Comparison of ENCODE assay signal across 9 cellular contexts in genomic region chr18:805755-806110, GRCh38. TPM values are rescaled to one million over a fixed set of nuclear protein-coding genes. Genes with fewer than 3 reads are reported as not detected.
A peak's percentile ranks its signal among the peaks of the same experiment; 100 is the strongest.
DNase-seq lines count a peak whose midpoint lies in the region; ATAC-seq, FAIRE-seq and TF ChIP-seq lines count a peak whose summit lies in the region.
"Had no signal": no experiment of that assay in that cellular context is flagged by ENCODE, and none has a peak within 500 bp of the region (broad histone marks: within the 10 kb centered on the region; RNA-seq: fewer than 3 reads in every experiment).

No MANE protein-coding gene starts in this region.

- POLR2A ChIA-PET in endothelial cell of umbilical vein (lab: Charles Lee), result no interaction called here

- WGBS in sigmoid colon, 2 donors, result 38 to 47% methylated on average over 2 of the region's 2 CpGs

- no peaks in the 10 kb centered on the region for H3K36me3 ChIP-seq in endothelial cell of umbilical vein (ENCODE audit: control insufficient read depth in 2 of 2, extremely low read depth in 1 of 2, insufficient read depth in 2 of 2, low read length in 2 of 2)
- no peaks in the 10 kb centered on the region for H3K36me3 ChIP-seq in sigmoid colon

- peaks cover 99% of the 10 kb centered on the region for H3K79me2 ChIP-seq in endothelial cell of umbilical vein (ENCODE audit: control insufficient read depth, insufficient read depth, low read length)

- no peak for TF ChIP-seq EP300 in sigmoid colon (IDR thresholded peaks at IDR 0.05)

- intact Hi-C loops in endothelial cell of umbilical vein (cut with micrococcal nuclease) (no loop called here), sigmoid colon (cut with DNase I) (no loop called here)

- dilution Hi-C loops in endothelial cell of umbilical vein (cut with MboI; ENCODE audit: extremely low pct_ligation_motif_present, low sequenced_read_pairs), result no loop called here

- H3K9me1 ChIP-seq in endothelial cell of umbilical vein (replicated peaks; ENCODE audit: control insufficient read depth, extremely low read depth, insufficient read depth, low read length), result no peaks in the 10 kb centered on the region

- no peak overlapping the region for H3K9ac ChIP-seq in endothelial cell of umbilical vein (replicated peaks; ENCODE audit: extremely low read depth, insufficient read depth, low read length)

- ATAC-seq in GM19467 (IDR thresholded peaks at IDR 0.05; ENCODE audit: unreplicated experiment) (peak; percentile 19), HG03442 (IDR thresholded peaks at IDR 0.05; ENCODE audit: unreplicated experiment) (peak; percentile 17), left lobe of liver (no peak)

- no peak overlapping the region for H2AFZ ChIP-seq in endothelial cell of umbilical vein (ENCODE audit: low read depth, low read length)

- H3K9me3 ChIP-seq in endothelial cell of umbilical vein (replicated peaks; ENCODE audit: control insufficient read depth, insufficient read depth, low read length), result no peaks in the 10 kb centered on the region
- no peaks in the 10 kb centered on the region for H3K9me3 ChIP-seq in sigmoid colon

- DNase-seq in GM12865 (ENCODE audit: low read depth) (peak; percentile 25), endothelial cell of umbilical vein (ENCODE audit: low read depth, low spot score) (no peak), sigmoid colon (no peak), left lobe of liver (ENCODE audit: low spot score) (no peak), GF-D8 (lab: John Stamatoyannopoulos, UW) (no peak), activated gamma-delta T cell treated with Interleukin-2 at 50 U/mL for 16 hours (no peak)
- DNase-seq: NCI-H2171 treated with DMSO at 0.1 percent for 48 hours had no signal

- H3K27me3 ChIP-seq in endothelial cell of umbilical vein (ENCODE audit: control insufficient read depth in 2 of 2, insufficient read depth in 2 of 2, low read length in 2 of 2) (no peaks in the 10 kb centered on the region), sigmoid colon (no peaks in the 10 kb centered on the region)

- FAIRE-seq in endothelial cell of umbilical vein (lab: Jason Lieb, UNC), result no peak

- H3K4me1 ChIP-seq in endothelial cell of umbilical vein (ENCODE audit: control insufficient read depth, extremely low read depth, insufficient read depth, low read length), result peaks cover 44% of the 10 kb centered on the region
- peaks cover 0 to 53% (median 32%) of the 10 kb centered on the region in 4 donors for H3K4me1 ChIP-seq in sigmoid colon

- BruUV-seq in endothelial cell of umbilical vein (replicated peaks; lab: Mats Ljungman, UMichigan), result no TSS peak

- peaks cover 18% of the 10 kb centered on the region for H4K20me1 ChIP-seq in endothelial cell of umbilical vein (replicated peaks; ENCODE audit: control insufficient read depth, extremely low read depth, insufficient read depth, low read length)

- CTCF ChIA-PET in endothelial cell of umbilical vein (lab: Charles Lee), result interaction anchor here (0.8 to 2.4 kb wide), 4 partner anchors 20 to 63 kb away, joined by 3 to 13 read pairs (median 6); no protein-coding TSS in a partner anchor

- H3K27ac ChIP-seq in endothelial cell of umbilical vein (ENCODE audit: insufficient read depth, low read depth, low read length) (no peak overlapping the region), sigmoid colon (peak overlapping the region in 2 of 4 donors; percentile 36 to 43)

- H3K4me2 ChIP-seq in endothelial cell of umbilical vein (ENCODE audit: insufficient read depth, low read length), result peak overlapping the region; percentile 83

- TF ChIP-seq POLR2A in endothelial cell of umbilical vein (IDR thresholded peaks at IDR 0.05; ENCODE audit: low read depth, low read length) (no peak), sigmoid colon (IDR thresholded peaks at IDR 0.05) (no peak)

- H3K4me3 ChIP-seq in GM12865 (ENCODE audit: low read depth, low read length) (peak overlapping the region; percentile 38), endothelial cell of umbilical vein (replicated peaks in 1 of 3; ENCODE audit: insufficient read depth in 1 of 3, low read depth in 1 of 3, low read length in 3 of 3) (peak overlapping the region in 1 of 3 experiments; percentile 8), sigmoid colon (peak overlapping the region in 1 of 4 donors; percentile 2)

- TF ChIP-seq CTCF in GM12865 (IDR thresholded peaks at IDR 0.05; ENCODE audit: insufficient read depth, low read depth, low read length, missing control alignments) (no peak), endothelial cell of umbilical vein (IDR thresholded peaks at IDR 0.05; ENCODE audit: extremely low read depth in 1 of 2, insufficient read depth in 1 of 2, low read depth in 1 of 2, low read length in 2 of 2) (no peak), sigmoid colon (IDR thresholded peaks at IDR 0.05) (no peak)

TF ChIP-seq in endothelial cell of umbilical vein, 7 proteins besides CTCF, POLR2A, EP300 and RAD21:
- TF ChIP-seq JUN (IDR thresholded peaks at IDR 0.05; ENCODE audit: borderline replicate concordance, insufficient read depth, insufficient read length, low read depth) (no peak), MYC (IDR thresholded peaks at IDR 0.05; ENCODE audit: low read depth, low read length) (no peak), GATA2 (IDR thresholded peaks at IDR 0.05; ENCODE audit: insufficient read depth, insufficient read length, low read depth, low read length) (no peak), POLR2AphosphoS5 (IDR thresholded peaks at IDR 0.05; ENCODE audit: insufficient read depth, low read depth, low read length) (no peak), MAX (IDR thresholded peaks at IDR 0.05; ENCODE audit: insufficient read depth, insufficient read length) (no peak), EZH2 (IDR thresholded peaks at IDR 0.05; ENCODE audit: borderline replicate concordance, low read depth, low read length, severe bottlenecking) (no peak), FOS (IDR thresholded peaks at IDR 0.05; ENCODE audit: borderline replicate concordance, insufficient read depth, low read length) (no peak)

RNA-seq across cellular contexts. Expression of gene YES1, which starts 6.3 kb away (rescaled TPM):
- total RNA-seq in endothelial cell of umbilical vein (79.5 and 92.3 TPM in 2 replicates), sigmoid colon (100 to 1,000 TPM; 105 to 146 (median 114) TPM), left lobe of liver (31.1 TPM)
- polyA plus RNA-seq in endothelial cell of umbilical vein (12.6 and 16.5 TPM in 2 replicates), sigmoid colon (10 to 100 TPM; 27.6 to 60.6 (median 31.8) TPM)
- 21.8 TPM in 2 replicates for polyA plus RNA-seq in endothelial cell of umbilical vein (2011; cell fraction: cytosol; rRNA removed)
- 21.1 and 22.8 TPM in 2 replicates for polyA plus RNA-seq in endothelial cell of umbilical vein (2011; cell fraction: nucleus; rRNA removed)
- polyA plus RNA-seq in endothelial cell of umbilical vein (2012), result 33.8 and 60.1 TPM in 2 replicates
- polyA minus RNA-seq in endothelial cell of umbilical vein, result 44.8 and 59.8 TPM in 2 replicates
- polyA minus RNA-seq in endothelial cell of umbilical vein (2011; cell fraction: cytosol; rRNA and poly(A)+ RNA removed), result 20.6 TPM
- polyA minus RNA-seq in endothelial cell of umbilical vein (2011; cell fraction: nucleus; rRNA and poly(A)+ RNA removed), result 15.7 and 28.6 TPM in 2 replicates
